10 cellular contexts compared by ENCODE assay signal in genomic region chr14:29810657-29811056, GRCh38.
A peak's percentile ranks its signal among the peaks of the same experiment; 100 is the strongest.
DNase-seq lines count a peak whose midpoint lies in the region; ATAC-seq and TF ChIP-seq lines count a peak whose summit lies in the region.
"Had no signal": no experiment of that assay in that cellular context is flagged by ENCODE, and none has a peak within 500 bp of the region (broad histone marks: within the 10 kb centered on the region; RNA-seq: fewer than 3 reads in every experiment).

No MANE protein-coding gene starts in this region.

- ATAC-seq in body of pancreas = no peak
- ATAC-seq: K562 had no signal

- no peak overlapping the region for H3K9ac ChIP-seq in Karpas-422 (ENCODE audit: low read length)

- no peak overlapping the region for H2AFZ ChIP-seq in Karpas-422 (ENCODE audit: low read length)

- H3K27ac ChIP-seq in body of pancreas (no peak overlapping the region), Karpas-422 (ENCODE audit: low read length) (no peak overlapping the region)

- intact Hi-C loops in body of pancreas (cut with DNase I) = no loop called here

- H3K9me3 ChIP-seq in body of pancreas = no peaks in the 10 kb centered on the region
- peaks cover 70% of the 10 kb centered on the region for H3K9me3 ChIP-seq in Karpas-422 (ENCODE audit: low read length)

- no peak for TF ChIP-seq CTCF in body of pancreas (IDR thresholded peaks at IDR 0.05)

- no peaks in the 10 kb centered on the region for H3K79me2 ChIP-seq in Karpas-422 (ENCODE audit: low read length)

- H3K36me3 ChIP-seq in body of pancreas (replicated peaks in 1 of 2; ENCODE audit: insufficient read depth in 1 of 2, low read depth in 2 of 2) (no peaks in the 10 kb centered on the region), Karpas-422 (ENCODE audit: insufficient read depth, low read length) (no peaks in the 10 kb centered on the region)

- DNase-seq in NCI-H2171 treated with DMSO at 0.1 percent for 48 hours (lab: John Stamatoyannopoulos, UW) (peak; percentile 23), NCI-H2171 (lab: John Stamatoyannopoulos, UW) (no peak), NCI-H2029 treated with DMSO at 0.1 percent for 48 hours (lab: John Stamatoyannopoulos, UW) (peak; percentile 68), body of pancreas (peak; percentile 21 to 38 (median 30)), renal cortical epithelial cell (ENCODE audit: low read depth) (peak; percentile 18), GM19240 (ENCODE audit: insufficient read length, low spot score) (no peak), glomerular visceral epithelial cell (ENCODE audit: extremely low spot score) (no peak), Karpas-422 (no peak)
- DNase-seq: SW 1271 had no signal

- H3K4me2 ChIP-seq in Karpas-422 (ENCODE audit: low read depth, low read length, poor library complexity, severe bottlenecking) = no peak overlapping the region

- no peak for TF ChIP-seq POLR2A in body of pancreas (IDR thresholded peaks at IDR 0.05)

- H3K27me3 ChIP-seq in body of pancreas = no peaks in the 10 kb centered on the region
- no peaks in the 10 kb centered on the region for H3K27me3 ChIP-seq in Karpas-422 (ENCODE audit: low read length)

- H3K4me1 ChIP-seq in body of pancreas = peaks cover 46% of the 10 kb centered on the region
- no peaks in the 10 kb centered on the region for H3K4me1 ChIP-seq in Karpas-422 (ENCODE audit: low read length)

- no peak overlapping the region for H3K4me3 ChIP-seq in body of pancreas
- H3K4me3 ChIP-seq in Karpas-422 (ENCODE audit: low read length) = no peak overlapping the region
- H3K4me3 ChIP-seq: K562 had no signal

- no peaks in the 10 kb centered on the region for H4K20me1 ChIP-seq in Karpas-422 (ENCODE audit: insufficient read depth, low read depth, low read length)

- H3K9me2 ChIP-seq in Karpas-422 (replicated peaks; ENCODE audit: insufficient read depth, low read length) = no peaks in the 10 kb centered on the region

Comparison
In these comparisons a context has a peak if more than half of its experiments do, and no peak if none do; other contexts are left out.
1. DNase-seq: peak in NCI-H2171 treated with DMSO at 0.1 percent for 48 hours (single experiment), NCI-H2029 treated with DMSO at 0.1 percent for 48 hours (single experiment), body of pancreas (4 of 4) and renal cortical epithelial cell (single experiment); none in NCI-H2171 (single experiment), GM19240 (single experiment), glomerular visceral epithelial cell (single experiment) and Karpas-422 (single experiment).